In the genomic region with DNA sequence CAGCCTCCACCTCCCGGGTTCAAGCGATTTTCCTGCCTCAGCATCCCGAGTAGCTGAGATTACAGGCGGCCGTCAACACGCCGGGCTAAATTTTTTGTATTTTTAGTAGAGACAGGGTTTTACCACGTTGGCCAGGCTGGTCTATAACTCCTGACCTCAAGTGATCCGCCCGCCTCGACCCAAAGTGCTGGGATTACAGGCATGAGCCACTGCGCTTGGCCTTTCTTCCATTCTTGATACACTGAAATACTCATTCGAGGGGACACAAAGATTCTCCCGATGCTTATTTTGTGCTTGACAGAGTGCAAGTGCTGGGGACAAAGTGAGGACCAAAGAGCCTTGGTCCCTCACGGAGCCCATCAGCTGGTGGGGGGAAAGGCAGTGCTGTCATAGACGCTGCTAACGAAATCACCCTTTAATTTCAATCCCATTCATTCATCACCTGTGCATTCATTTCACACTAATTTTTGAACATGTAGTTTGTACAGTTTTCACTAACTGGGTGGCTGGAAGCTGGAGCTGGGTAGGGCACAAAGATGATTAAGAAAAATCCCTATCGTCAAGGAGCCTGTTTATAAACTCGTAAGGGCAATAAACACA, we compare ENCODE assay signal across 8 cellular contexts. TPM values are rescaled to one million over a fixed set of nuclear protein-coding genes. Genes with fewer than 3 reads are reported as not detected.
DNase-seq lines count a peak whose midpoint lies in the region; TF ChIP-seq lines count a peak whose summit lies in the region.

No MANE protein-coding gene starts in this region.

- in situ Hi-C loops in GM13977 (cut with MboI; ENCODE audit: low pct_unique_long_range_greater_than_20kb, low sequenced_read_pairs, unreplicated experiment) = no loop called here

- peaks cover 25% of the 10 kb centered on the region for H3K36me3 ChIP-seq in SJSA1

- H3K27ac ChIP-seq in SJSA1 = no peak overlapping the region

- peaks cover 48% of the 10 kb centered on the region for H3K4me1 ChIP-seq in SJSA1 (replicated peaks)

- peak overlapping the region; percentile 89 for H3K4me3 ChIP-seq in GM12875 (ENCODE audit: low read depth, low read length)
- H3K4me3 ChIP-seq in SJSA1 = peak overlapping the region; percentile 89
- peak overlapping the region; percentile 97 for H3K4me3 ChIP-seq in fibroblast of the aortic adventitia (ENCODE audit: low read depth, low read length)
- peak overlapping the region; percentile 79 for H3K4me3 ChIP-seq in retinal pigment epithelial cell (ENCODE audit: low read length)

- TF ChIP-seq CTCF in GM12875 (IDR thresholded peaks at IDR 0.05; ENCODE audit: borderline replicate concordance, insufficient read depth, low read depth, low read length) (no peak), fibroblast of the aortic adventitia (IDR thresholded peaks at IDR 0.05; ENCODE audit: insufficient read depth, low read length) (no peak), retinal pigment epithelial cell (conservative IDR thresholded peaks at IDR 0.05; ENCODE audit: low read depth, low read length) (no peak), GM20000 (IDR thresholded peaks at IDR 0.05; ENCODE audit: extremely low read depth, missing control alignments) (no peak), GM13977 (IDR thresholded peaks at IDR 0.05; ENCODE audit: extremely low read depth, insufficient read depth, missing control alignments) (no peak)

- no peaks in the 10 kb centered on the region for H3K27me3 ChIP-seq in SJSA1 (replicated peaks)

- DNase-seq in SJSA1 (ENCODE audit: low read depth in 1 of 2, low spot score in 2 of 2) (no peak), fibroblast of the aortic adventitia (ENCODE audit: low read depth) (no peak), retinal pigment epithelial cell (ENCODE audit: low read depth) (no peak), GDM1 (lab: John Stamatoyannopoulos, UW) (no peak), GM20000 (ENCODE audit: low spot score) (no peak), GM13977 (ENCODE audit: low spot score) (no peak), NCI-H2081 treated with DMSO at 0.1 percent for 48 hours (lab: John Stamatoyannopoulos, UW) (no peak)

- H3K9me3 ChIP-seq in SJSA1 (replicated peaks) = no peaks in the 10 kb centered on the region

RNA-seq across cellular contexts. Expression of a gene that starts 0.6 kb away (rescaled TPM):
- total RNA-seq in SJSA1 (2014; rRNA removed; shearing (Covaris generic)) = 26.9 and 34.0 TPM in 2 replicates
- 20.0 and 31.6 TPM in 2 replicates for total RNA-seq in fibroblast of the aortic adventitia (ENCODE audit: low replicate concordance)
